In the genomic region with DNA sequence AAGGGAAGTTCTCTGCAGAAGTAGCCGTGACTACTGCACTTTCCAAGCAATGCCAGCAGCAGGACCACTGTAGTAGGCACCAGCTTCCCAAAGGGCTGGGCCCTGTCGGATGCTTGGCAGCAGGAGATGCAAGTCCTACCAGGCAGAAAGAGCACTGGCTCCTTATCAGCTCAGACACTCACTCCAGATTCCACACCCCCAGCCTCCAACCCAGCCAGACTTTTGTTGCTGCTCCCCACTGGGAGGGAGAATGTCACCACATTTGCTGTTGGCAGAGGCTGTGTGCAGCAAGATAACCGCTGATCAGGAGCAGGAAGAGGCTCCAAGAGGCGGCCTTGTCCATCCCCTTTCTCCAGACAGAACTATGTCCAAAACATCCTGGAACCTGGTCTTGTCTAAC, we compare ENCODE assay signal across 1 cellular context.
TF ChIP-seq lines count a peak whose summit lies in the region.

No MANE protein-coding gene starts in this region.

TF ChIP-seq in K562, 482 proteins besides CTCF, POLR2A, EP300 and RAD21 (continued from another document and continues in another):
- TF ChIP-seq, protein P1, sequence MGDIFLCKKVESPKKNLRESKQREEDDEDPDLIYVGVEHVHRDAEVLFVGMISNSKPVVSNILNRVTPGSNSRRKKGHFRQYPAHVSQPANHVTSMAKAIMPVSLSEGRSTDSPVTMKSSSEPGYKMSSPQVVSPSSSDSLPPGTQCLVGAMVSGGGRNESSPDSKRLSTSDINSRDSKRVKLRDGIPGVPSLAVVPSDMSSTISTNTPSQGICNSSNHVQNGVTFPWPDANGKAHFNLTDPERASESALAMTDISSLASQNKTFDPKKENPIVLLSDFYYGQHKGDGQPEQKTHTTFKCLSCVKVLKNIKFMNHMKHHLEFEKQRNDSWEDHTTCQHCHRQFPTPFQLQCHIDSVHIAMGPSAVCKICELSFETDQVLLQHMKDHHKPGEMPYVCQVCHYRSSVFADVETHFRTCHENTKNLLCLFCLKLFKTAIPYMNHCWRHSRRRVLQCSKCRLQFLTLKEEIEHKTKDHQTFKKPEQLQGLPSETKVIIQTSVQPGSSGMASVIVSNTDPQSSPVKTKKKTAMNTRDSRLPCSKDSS (IDR thresholded peaks at IDR 0.05; ENCODE audit: low read depth, partially characterized antibody), result no peak
- TF ChIP-seq POLR2AphosphoS5 (IDR thresholded peaks at IDR 0.05; ENCODE audit: control insufficient read depth, insufficient read depth, low read depth, low read length) (peak; percentile 96), HNRNPH1 (optimal IDR thresholded peaks at IDR 0.05; ENCODE audit: low read depth, low read length) (no peak), ZNF583 (CRISPR knock-in tag; IDR thresholded peaks at IDR 0.05) (no peak), NR3C1 (CRISPR knock-in tag; IDR thresholded peaks at IDR 0.05) (no peak), TEAD2 (tag; IDR thresholded peaks at IDR 0.05) (no peak), RBM17 (IDR thresholded peaks at IDR 0.05; ENCODE audit: borderline replicate concordance, low read depth, low read length) (no peak), CREM (IDR thresholded peaks at IDR 0.05; ENCODE audit: low read depth) (peak; percentile 48; the same call in 1 of the 2 replicates), TBL1XR1 (IDR thresholded peaks at IDR 0.05; ENCODE audit: low read length in 2 of 2) (peak; percentile 60 to 79; a peak in 2 of 4 replicates), ZNF165 (CRISPR knock-in tag; IDR thresholded peaks at IDR 0.05; ENCODE audit: borderline replicate concordance) (no peak), WHSC1 (IDR thresholded peaks at IDR 0.05; ENCODE audit: low read length) (no peak), HMG20A (CRISPR knock-in tag; conservative IDR thresholded peaks at IDR 0.05) (no peak), LEF1 (IDR thresholded peaks at IDR 0.05) (peak; percentile 60; the same call in 1 of the 2 replicates), NFE2L1 (tag; IDR thresholded peaks at IDR 0.05; ENCODE audit: borderline replicate concordance, low read depth) (no peak), SMC3 (conservative IDR thresholded peaks at IDR 0.05; ENCODE audit: insufficient read depth, low read depth, low read length) (peak; percentile 10; the same call in 1 of the 2 replicates), GABPA (tag; conservative IDR thresholded peaks at IDR 0.05; ENCODE audit: low read depth) (no peak), HMGN3 (IDR thresholded peaks at IDR 0.05; ENCODE audit: borderline replicate concordance, extremely low read depth, insufficient read length, low read depth, low read length) (peak; percentile 44), BACH1 (tag; IDR thresholded peaks at IDR 0.05) (no peak), ZNF589 (CRISPR knock-in tag; IDR thresholded peaks at IDR 0.05; ENCODE audit: low read depth) (no peak), ZFPM2 (CRISPR knock-in tag; IDR thresholded peaks at IDR 0.05) (no peak), ZNF644 (tag; IDR thresholded peaks at IDR 0.05; ENCODE audit: low read depth) (no peak), E2F3 (CRISPR knock-in tag; IDR thresholded peaks at IDR 0.05) (no peak), ETV1 (tag; conservative IDR thresholded peaks at IDR 0.05; ENCODE audit: low read depth) (no peak), ZNF551 (CRISPR knock-in tag; IDR thresholded peaks at IDR 0.05) (no peak), SP1 (CRISPR knock-in tag; IDR thresholded peaks at IDR 0.05) (0 out of 2 replicates have a peak, but pooled peaks have one; percentile 52), MTA1 (IDR thresholded peaks at IDR 0.05; ENCODE audit: borderline replicate concordance) (0 out of 2 replicates have a peak, but pooled peaks have one; percentile 40), NBN (IDR thresholded peaks at IDR 0.05; ENCODE audit: low read depth) (peak; percentile 62; the same call in 1 of the 2 replicates), EGR1 (conservative IDR thresholded peaks at IDR 0.05) (peak; percentile 68), GATAD2A (IDR thresholded peaks at IDR 0.05) (peak; percentile 80), ZNF133 (CRISPR knock-in tag; IDR thresholded peaks at IDR 0.05) (no peak)
- TF ChIP-seq, protein P2, sequence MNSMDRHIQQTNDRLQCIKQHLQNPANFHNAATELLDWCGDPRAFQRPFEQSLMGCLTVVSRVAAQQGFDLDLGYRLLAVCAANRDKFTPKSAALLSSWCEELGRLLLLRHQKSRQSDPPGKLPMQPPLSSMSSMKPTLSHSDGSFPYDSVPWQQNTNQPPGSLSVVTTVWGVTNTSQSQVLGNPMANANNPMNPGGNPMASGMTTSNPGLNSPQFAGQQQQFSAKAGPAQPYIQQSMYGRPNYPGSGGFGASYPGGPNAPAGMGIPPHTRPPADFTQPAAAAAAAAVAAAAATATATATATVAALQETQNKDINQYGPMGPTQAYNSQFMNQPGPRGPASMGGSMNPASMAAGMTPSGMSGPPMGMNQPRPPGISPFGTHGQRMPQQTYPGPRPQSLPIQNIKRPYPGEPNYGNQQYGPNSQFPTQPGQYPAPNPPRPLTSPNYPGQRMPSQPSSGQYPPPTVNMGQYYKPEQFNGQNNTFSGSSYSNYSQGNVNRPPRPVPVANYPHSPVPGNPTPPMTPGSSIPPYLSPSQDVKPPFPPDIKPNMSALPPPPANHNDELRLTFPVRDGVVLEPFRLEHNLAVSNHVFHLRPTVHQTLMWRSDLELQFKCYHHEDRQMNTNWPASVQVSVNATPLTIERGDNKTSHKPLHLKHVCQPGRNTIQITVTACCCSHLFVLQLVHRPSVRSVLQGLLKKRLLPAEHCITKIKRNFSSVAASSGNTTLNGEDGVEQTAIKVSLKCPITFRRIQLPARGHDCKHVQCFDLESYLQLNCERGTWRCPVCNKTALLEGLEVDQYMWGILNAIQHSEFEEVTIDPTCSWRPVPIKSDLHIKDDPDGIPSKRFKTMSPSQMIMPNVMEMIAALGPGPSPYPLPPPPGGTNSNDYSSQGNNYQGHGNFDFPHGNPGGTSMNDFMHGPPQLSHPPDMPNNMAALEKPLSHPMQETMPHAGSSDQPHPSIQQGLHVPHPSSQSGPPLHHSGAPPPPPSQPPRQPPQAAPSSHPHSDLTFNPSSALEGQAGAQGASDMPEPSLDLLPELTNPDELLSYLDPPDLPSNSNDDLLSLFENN (IDR thresholded peaks at IDR 0.05; ENCODE audit: low read depth in 2 of 2, low read length in 2 of 2), result peak in 1 of 2 experiments; percentile 82; a peak in 2 of 4 replicates
- TF ChIP-seq, protein P3, sequence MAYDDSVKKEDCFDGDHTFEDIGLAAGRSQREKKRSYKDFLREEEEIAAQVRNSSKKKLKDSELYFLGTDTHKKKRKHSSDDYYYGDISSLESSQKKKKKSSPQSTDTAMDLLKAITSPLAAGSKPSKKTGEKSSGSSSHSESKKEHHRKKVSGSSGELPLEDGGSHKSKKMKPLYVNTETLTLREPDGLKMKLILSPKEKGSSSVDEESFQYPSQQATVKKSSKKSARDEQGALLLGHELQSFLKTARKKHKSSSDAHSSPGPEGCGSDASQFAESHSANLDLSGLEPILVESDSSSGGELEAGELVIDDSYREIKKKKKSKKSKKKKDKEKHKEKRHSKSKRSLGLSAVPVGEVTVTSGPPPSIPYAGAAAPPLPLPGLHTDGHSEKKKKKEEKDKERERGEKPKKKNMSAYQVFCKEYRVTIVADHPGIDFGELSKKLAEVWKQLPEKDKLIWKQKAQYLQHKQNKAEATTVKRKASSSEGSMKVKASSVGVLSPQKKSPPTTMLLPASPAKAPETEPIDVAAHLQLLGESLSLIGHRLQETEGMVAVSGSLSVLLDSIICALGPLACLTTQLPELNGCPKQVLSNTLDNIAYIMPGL (CRISPR knock-in tag; IDR thresholded peaks at IDR 0.05), result no peak
- TF ChIP-seq, protein P4, sequence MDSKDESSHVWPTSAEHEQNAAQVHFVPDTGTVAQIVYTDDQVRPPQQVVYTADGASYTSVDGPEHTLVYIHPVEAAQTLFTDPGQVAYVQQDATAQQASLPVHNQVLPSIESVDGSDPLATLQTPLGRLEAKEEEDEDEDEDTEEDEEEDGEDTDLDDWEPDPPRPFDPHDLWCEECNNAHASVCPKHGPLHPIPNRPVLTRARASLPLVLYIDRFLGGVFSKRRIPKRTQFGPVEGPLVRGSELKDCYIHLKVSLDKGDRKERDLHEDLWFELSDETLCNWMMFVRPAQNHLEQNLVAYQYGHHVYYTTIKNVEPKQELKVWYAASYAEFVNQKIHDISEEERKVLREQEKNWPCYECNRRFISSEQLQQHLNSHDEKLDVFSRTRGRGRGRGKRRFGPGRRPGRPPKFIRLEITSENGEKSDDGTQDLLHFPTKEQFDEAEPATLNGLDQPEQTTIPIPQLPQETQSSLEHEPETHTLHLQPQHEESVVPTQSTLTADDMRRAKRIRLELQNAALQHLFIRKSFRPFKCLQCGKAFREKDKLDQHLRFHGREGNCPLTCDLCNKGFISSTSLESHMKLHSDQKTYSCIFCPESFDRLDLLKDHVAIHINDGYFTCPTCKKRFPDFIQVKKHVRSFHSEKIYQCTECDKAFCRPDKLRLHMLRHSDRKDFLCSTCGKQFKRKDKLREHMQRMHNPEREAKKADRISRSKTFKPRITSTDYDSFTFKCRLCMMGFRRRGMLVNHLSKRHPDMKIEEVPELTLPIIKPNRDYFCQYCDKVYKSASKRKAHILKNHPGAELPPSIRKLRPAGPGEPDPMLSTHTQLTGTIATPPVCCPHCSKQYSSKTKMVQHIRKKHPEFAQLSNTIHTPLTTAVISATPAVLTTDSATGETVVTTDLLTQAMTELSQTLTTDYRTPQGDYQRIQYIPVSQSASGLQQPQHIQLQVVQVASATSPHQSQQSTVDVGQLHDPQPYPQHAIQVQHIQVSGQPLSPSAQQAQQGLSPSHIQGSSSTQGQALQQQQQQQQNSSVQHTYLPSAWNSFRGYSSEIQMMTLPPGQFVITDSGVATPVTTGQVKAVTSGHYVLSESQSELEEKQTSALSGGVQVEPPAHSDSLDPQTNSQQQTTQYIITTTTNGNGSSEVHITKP (IDR thresholded peaks at IDR 0.05; ENCODE audit: partially characterized antibody), result no peak
- TF ChIP-seq, protein P5, sequence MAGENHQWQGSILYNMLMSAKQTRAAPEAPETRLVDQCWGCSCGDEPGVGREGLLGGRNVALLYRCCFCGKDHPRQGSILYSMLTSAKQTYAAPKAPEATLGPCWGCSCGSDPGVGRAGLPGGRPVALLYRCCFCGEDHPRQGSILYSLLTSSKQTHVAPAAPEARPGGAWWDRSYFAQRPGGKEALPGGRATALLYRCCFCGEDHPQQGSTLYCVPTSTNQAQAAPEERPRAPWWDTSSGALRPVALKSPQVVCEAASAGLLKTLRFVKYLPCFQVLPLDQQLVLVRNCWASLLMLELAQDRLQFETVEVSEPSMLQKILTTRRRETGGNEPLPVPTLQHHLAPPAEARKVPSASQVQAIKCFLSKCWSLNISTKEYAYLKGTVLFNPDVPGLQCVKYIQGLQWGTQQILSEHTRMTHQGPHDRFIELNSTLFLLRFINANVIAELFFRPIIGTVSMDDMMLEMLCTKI (IDR thresholded peaks at IDR 0.05; ENCODE audit: partially characterized antibody), result no peak
- TF ChIP-seq, protein P6, sequence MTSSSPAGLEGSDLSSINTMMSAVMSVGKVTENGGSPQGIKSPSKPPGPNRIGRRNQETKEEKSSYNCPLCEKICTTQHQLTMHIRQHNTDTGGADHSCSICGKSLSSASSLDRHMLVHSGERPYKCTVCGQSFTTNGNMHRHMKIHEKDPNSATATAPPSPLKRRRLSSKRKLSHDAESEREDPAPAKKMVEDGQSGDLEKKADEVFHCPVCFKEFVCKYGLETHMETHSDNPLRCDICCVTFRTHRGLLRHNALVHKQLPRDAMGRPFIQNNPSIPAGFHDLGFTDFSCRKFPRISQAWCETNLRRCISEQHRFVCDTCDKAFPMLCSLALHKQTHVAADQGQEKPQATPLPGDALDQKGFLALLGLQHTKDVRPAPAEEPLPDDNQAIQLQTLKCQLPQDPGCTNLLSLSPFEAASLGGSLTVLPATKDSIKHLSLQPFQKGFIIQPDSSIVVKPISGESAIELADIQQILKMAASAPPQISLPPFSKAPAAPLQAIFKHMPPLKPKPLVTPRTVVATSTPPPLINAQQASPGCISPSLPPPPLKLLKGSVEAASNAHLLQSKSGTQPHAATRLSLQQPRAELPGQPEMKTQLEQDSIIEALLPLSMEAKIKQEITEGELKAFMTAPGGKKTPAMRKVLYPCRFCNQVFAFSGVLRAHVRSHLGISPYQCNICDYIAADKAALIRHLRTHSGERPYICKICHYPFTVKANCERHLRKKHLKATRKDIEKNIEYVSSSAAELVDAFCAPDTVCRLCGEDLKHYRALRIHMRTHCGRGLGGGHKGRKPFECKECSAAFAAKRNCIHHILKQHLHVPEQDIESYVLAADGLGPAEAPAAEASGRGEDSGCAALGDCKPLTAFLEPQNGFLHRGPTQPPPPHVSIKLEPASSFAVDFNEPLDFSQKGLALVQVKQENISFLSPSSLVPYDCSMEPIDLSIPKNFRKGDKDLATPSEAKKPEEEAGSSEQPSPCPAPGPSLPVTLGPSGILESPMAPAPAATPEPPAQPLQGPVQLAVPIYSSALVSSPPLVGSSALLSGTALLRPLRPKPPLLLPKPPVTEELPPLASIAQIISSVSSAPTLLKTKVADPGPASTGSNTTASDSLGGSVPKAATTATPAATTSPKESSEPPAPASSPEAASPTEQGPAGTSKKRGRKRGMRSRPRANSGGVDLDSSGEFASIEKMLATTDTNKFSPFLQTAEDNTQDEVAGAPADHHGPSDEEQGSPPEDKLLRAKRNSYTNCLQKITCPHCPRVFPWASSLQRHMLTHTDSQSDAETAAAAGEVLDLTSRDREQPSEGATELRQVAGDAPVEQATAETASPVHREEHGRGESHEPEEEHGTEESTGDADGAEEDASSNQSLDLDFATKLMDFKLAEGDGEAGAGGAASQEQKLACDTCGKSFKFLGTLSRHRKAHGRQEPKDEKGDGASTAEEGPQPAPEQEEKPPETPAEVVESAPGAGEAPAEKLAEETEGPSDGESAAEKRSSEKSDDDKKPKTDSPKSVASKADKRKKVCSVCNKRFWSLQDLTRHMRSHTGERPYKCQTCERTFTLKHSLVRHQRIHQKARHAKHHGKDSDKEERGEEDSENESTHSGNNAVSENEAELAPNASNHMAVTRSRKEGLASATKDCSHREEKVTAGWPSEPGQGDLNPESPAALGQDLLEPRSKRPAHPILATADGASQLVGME (CRISPR knock-in tag; IDR thresholded peaks at IDR 0.05), result no peak
- TF ChIP-seq, protein P7, sequence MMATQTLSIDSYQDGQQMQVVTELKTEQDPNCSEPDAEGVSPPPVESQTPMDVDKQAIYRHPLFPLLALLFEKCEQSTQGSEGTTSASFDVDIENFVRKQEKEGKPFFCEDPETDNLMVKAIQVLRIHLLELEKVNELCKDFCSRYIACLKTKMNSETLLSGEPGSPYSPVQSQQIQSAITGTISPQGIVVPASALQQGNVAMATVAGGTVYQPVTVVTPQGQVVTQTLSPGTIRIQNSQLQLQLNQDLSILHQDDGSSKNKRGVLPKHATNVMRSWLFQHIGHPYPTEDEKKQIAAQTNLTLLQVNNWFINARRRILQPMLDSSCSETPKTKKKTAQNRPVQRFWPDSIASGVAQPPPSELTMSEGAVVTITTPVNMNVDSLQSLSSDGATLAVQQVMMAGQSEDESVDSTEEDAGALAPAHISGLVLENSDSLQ (IDR thresholded peaks at IDR 0.05), result no peak; the same call in 1 of the 2 replicates
